16 cellular contexts compared by ENCODE assay signal in the genomic region with DNA sequence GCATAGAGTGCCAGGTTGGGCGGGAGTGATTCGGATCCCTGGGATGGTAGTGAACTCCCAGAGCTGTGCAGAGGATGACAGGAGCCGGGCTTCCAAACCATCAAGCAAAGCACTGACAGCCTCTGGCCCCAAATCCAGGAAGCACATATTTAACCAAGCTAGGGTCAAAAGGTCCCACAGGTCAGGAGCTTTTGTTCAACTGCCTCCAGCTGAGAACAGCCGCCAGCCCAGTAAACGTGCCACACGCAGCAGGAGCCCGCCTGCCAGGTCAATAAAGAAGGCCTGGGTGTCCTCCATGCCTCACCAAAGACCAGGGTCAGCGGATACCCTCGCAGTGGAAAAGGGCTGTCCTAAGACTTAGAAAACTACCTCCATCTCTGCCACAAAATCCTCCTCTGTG.
DNase-seq lines count a peak whose midpoint lies in the region; ATAC-seq and TF ChIP-seq lines count a peak whose summit lies in the region.
"Had no signal": no experiment of that assay in that cellular context is flagged by ENCODE, and none has a peak within 500 bp of the region (broad histone marks: within the 10 kb centered on the region; RNA-seq: fewer than 3 reads in every experiment).

No MANE protein-coding gene starts in this region.

- H3K9me3 ChIP-seq in A673 (ENCODE audit: low read depth, low read length, poor library complexity, severe bottlenecking) (no peaks in the 10 kb centered on the region), neural cell (ENCODE audit: low read length) (no peaks in the 10 kb centered on the region)
- H3K9me3 ChIP-seq: A549; BLaER1 treated with 17β-estradiol and CSF1 and Interleukin-3, amounts not matched to agents 10 nM and 100 nM; SJCRH30 had no signal

- CTCF ChIA-PET in A673 (lab: Charles Lee): no interaction called here

- no peaks in the 10 kb centered on the region for H4K20me1 ChIP-seq in neural cell (ENCODE audit: insufficient read depth)

- H3K27ac ChIP-seq in A673 (ENCODE audit: low read depth, low read length, poor library complexity, severe bottlenecking): no peak overlapping the region
- no peak overlapping the region for H3K27ac ChIP-seq in neural cell (ENCODE audit: low read length)
- H3K27ac ChIP-seq in caudate nucleus (ENCODE audit: low read depth, low read length): no peak overlapping the region
- H3K27ac ChIP-seq: A549; BLaER1 treated with 17β-estradiol and CSF1 and Interleukin-3, amounts not matched to agents 10 nM and 100 nM; GM23248; SJCRH30 had no signal

- no peak overlapping the region for H2AFZ ChIP-seq in neural cell (ENCODE audit: low read depth, low read length)
- H2AFZ ChIP-seq: GM23248 had no signal

- TF ChIP-seq CTCF in A673 (conservative IDR thresholded peaks at IDR 0.05; ENCODE audit: low read depth, low read length) (no peak), neural cell (IDR thresholded peaks at IDR 0.05; ENCODE audit: poor library complexity, severe bottlenecking) (no peak)

- DNase-seq in A673 (ENCODE audit: low spot score): no peak
- peak; percentile 79 for DNase-seq in ELF-1 (ENCODE audit: low read depth, low spot score)
- DNase-seq in ecto neural progenitor cell (ENCODE audit: low spot score): peak; percentile 66
- no peak for DNase-seq in caudate nucleus (lab: John Stamatoyannopoulos, UW)
- no peak for DNase-seq in retina
- DNase-seq: GDM1, GM23248, HCEC 1CT, NCI-H1105, NCI-H1694 treated with DMSO at 0.1 percent for 48 hours, SJCRH30 had no signal

- H3K4me3 ChIP-seq in A673 (ENCODE audit: low read depth, low read length, poor library complexity, severe bottlenecking): peak overlapping the region; percentile 93
- H3K4me3 ChIP-seq in neural cell (ENCODE audit: low read length): peak overlapping the region; percentile 73
- H3K4me3 ChIP-seq: A549; BLaER1 treated with 17β-estradiol and CSF1 and Interleukin-3, amounts not matched to agents 10 nM and 100 nM; GM23248; SJCRH30 had no signal

- intact Hi-C loops in A673 (cut with micrococcal nuclease; ENCODE audit: unreplicated experiment): no loop called here

- H3K36me3 ChIP-seq in A673 (ENCODE audit: insufficient read depth, low read length, poor library complexity, severe bottlenecking) (peaks cover 4% of the 10 kb centered on the region), neural cell (ENCODE audit: insufficient read depth, low read length) (no peaks in the 10 kb centered on the region)
- H3K36me3 ChIP-seq: BLaER1 treated with 17β-estradiol and CSF1 and Interleukin-3, amounts not matched to agents 10 nM and 100 nM; SJCRH30 had no signal

- H3K79me2 ChIP-seq in neural cell (replicated peaks; ENCODE audit: insufficient read depth, low read length): peaks cover 4% of the 10 kb centered on the region

- no peaks in the 10 kb centered on the region for H3K9me2 ChIP-seq in neural cell (ENCODE audit: insufficient read depth, low read length)

- no peak for ATAC-seq in HG03378 (IDR thresholded peaks at IDR 0.05; ENCODE audit: unreplicated experiment)
- ATAC-seq: A549, Panc1 had no signal

- H3F3A ChIP-seq in neural cell (ENCODE audit: insufficient read depth, low read length, poor library complexity, severe bottlenecking): no peaks in the 10 kb centered on the region

- BruUV-seq in A673 (replicated peaks; lab: Mats Ljungman, UMichigan): no TSS peak

- no peak overlapping the region for H3K9ac ChIP-seq in neural cell (ENCODE audit: low read length)
- H3K9ac ChIP-seq: BLaER1 treated with 17β-estradiol and CSF1 and Interleukin-3, amounts not matched to agents 10 nM and 100 nM; GM23248 had no signal

- H3K27me3 ChIP-seq in A673 (replicated peaks; ENCODE audit: insufficient read depth, low read depth, low read length, poor library complexity): no peaks in the 10 kb centered on the region
- H3K27me3 ChIP-seq in neural cell (ENCODE audit: insufficient read depth, low read depth, low read length): peaks cover 5% of the 10 kb centered on the region

- H3K4me2 ChIP-seq in neural cell (ENCODE audit: low read length): no peak overlapping the region
- H3K4me2 ChIP-seq: A549; BLaER1 treated with 17β-estradiol and CSF1 and Interleukin-3, amounts not matched to agents 10 nM and 100 nM had no signal

- TF ChIP-seq EP300 in neural cell (conservative IDR thresholded peaks at IDR 0.05; ENCODE audit: poor library complexity, severe bottlenecking): no peak

- POLR2A ChIA-PET in A673 (lab: Charles Lee; ENCODE audit: low non-redundant PET): interaction anchor here (0.6 kb wide), 1 partner anchor 9 kb away, joined by 3 read pairs; no protein-coding TSS in a partner anchor

- H3K4me1 ChIP-seq in A673 (ENCODE audit: insufficient read depth, low read length, poor library complexity, severe bottlenecking): peaks cover 35% of the 10 kb centered on the region

- no peak for TF ChIP-seq RAD21 in neural cell (conservative IDR thresholded peaks at IDR 0.05)

TF ChIP-seq in neural cell, 6 proteins besides CTCF, POLR2A, EP300 and RAD21:
- no peak for TF ChIP-seq TAF1 (IDR thresholded peaks at IDR 0.05; ENCODE audit: low read depth)
- TF ChIP-seq, protein P1, sequence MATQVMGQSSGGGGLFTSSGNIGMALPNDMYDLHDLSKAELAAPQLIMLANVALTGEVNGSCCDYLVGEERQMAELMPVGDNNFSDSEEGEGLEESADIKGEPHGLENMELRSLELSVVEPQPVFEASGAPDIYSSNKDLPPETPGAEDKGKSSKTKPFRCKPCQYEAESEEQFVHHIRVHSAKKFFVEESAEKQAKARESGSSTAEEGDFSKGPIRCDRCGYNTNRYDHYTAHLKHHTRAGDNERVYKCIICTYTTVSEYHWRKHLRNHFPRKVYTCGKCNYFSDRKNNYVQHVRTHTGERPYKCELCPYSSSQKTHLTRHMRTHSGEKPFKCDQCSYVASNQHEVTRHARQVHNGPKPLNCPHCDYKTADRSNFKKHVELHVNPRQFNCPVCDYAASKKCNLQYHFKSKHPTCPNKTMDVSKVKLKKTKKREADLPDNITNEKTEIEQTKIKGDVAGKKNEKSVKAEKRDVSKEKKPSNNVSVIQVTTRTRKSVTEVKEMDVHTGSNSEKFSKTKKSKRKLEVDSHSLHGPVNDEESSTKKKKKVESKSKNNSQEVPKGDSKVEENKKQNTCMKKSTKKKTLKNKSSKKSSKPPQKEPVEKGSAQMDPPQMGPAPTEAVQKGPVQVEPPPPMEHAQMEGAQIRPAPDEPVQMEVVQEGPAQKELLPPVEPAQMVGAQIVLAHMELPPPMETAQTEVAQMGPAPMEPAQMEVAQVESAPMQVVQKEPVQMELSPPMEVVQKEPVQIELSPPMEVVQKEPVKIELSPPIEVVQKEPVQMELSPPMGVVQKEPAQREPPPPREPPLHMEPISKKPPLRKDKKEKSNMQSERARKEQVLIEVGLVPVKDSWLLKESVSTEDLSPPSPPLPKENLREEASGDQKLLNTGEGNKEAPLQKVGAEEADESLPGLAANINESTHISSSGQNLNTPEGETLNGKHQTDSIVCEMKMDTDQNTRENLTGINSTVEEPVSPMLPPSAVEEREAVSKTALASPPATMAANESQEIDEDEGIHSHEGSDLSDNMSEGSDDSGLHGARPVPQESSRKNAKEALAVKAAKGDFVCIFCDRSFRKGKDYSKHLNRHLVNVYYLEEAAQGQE (IDR thresholded peaks at IDR 0.05; ENCODE audit: borderline replicate concordance): no peak
- TF ChIP-seq SMC3 (conservative IDR thresholded peaks at IDR 0.05; ENCODE audit: poor library complexity): no peak
- TF ChIP-seq POLR2AphosphoS5 (IDR thresholded peaks at IDR 0.05): no peak
- no peak for TF ChIP-seq EZH2 (IDR thresholded peaks at IDR 0.05; ENCODE audit: borderline replicate concordance, insufficient read depth, low read length, poor library complexity, severe bottlenecking)
- TF ChIP-seq MXI1 (conservative IDR thresholded peaks at IDR 0.05; ENCODE audit: poor library complexity, severe bottlenecking): no peak

Comparison
In these comparisons a context has a peak if more than half of its experiments do, and no peak if none do; other contexts are left out.
1. DNase-seq: peak in ELF-1 (single experiment) and ecto neural progenitor cell (single experiment); none in A673 (single experiment), caudate nucleus (0 of 61) and retina (single experiment).